24 cellular contexts compared by ENCODE assay signal in genomic region chr10:75303045-75303777, GRCh38.
"Had no signal": no experiment of that assay in that cellular context is flagged by ENCODE, and none has a peak within 500 bp of the region (broad histone marks: within the 10 kb centered on the region; RNA-seq: fewer than 3 reads in every experiment).

No MANE protein-coding gene starts in this region.

- H3K4me3 ChIP-seq: heart right ventricle, left ventricle myocardium inferior, lower lobe of right lung, ovary, right lobe of liver, thoracic aorta, tibial nerve, upper lobe of left lung had no signal

- H3K4me1 Mint-ChIP-seq: natural killer cell; stimulated activated naive B cell treated with anti-CD40 and anti-IgM and Interleukin-4, amounts not matched to agents 10 μg/mL and 1 μg/mL and 100 μg/mL, for 72 hours had no signal

- ATAC-seq: effector memory CD8-positive, alpha-beta T cell; foreskin keratinocyte; heart right ventricle; lower lobe of right lung; natural killer cell; stimulated activated naive B cell treated with anti-CD40 and anti-IgM and Interleukin-4, amounts not matched to agents 10 μg/mL and 1 μg/mL and 100 μg/mL, for 72 hours had no signal

- H3K27ac Mint-ChIP-seq: effector memory CD8-positive, alpha-beta T cell; natural killer cell; stimulated activated naive B cell treated with anti-CD40 and anti-IgM and Interleukin-4, amounts not matched to agents 10 μg/mL and 1 μg/mL and 100 μg/mL, for 72 hours; stimulated activated naive CD8-positive, alpha-beta T cell treated with anti-CD3 and anti-CD28 coated beads, Interleukin-15, Interleukin-2, amounts not matched to agents 100 ng/mL and 50 ng/mL, for 24 hours had no signal

- H3K4me1 ChIP-seq: foreskin keratinocyte, heart right ventricle, left ventricle myocardium inferior, lower lobe of right lung, right lobe of liver, tibial nerve, upper lobe of left lung had no signal

- H3K27ac ChIP-seq: foreskin keratinocyte, heart right ventricle, left ventricle myocardium inferior, lower lobe of right lung, ovary, right lobe of liver, thoracic aorta, tibial nerve, upper lobe of left lung had no signal

- H3K27me3 ChIP-seq: foreskin keratinocyte, heart right ventricle, ovary, right lobe of liver, tibial nerve, upper lobe of left lung had no signal

- H3K9me3 Mint-ChIP-seq: natural killer cell had no signal

- H3K36me3 Mint-ChIP-seq: stimulated activated naive B cell treated with anti-CD40 and anti-IgM and Interleukin-4, amounts not matched to agents 10 μg/mL and 1 μg/mL and 100 μg/mL, for 72 hours had no signal

- DNase-seq: cortex of kidney; effector memory CD8-positive, alpha-beta T cell; foreskin keratinocyte; glutamatergic neuron; heart right ventricle; hippocampal formation; left cardiac atrium; left ventricle myocardium inferior; lower lobe of right lung; natural killer cell; occipital lobe; ovary; right lobe of liver; small intestine; stimulated activated CD4-positive, alpha-beta T cell treated with anti-CD3 and anti-CD28 coated beads, Interleukin-15, amount 100 ng/mL, for 24 hours; stimulated activated CD4-positive, alpha-beta T cell treated with anti-CD3 and anti-CD28 coated beads, Interleukin-2, amount 100 ng/mL, for 48 hours; stimulated activated naive B cell treated with anti-CD40 and anti-IgM and Interleukin-4, amounts not matched to agents 10 μg/mL and 1 μg/mL and 100 μg/mL, for 72 hours; upper lobe of left lung had no signal

- FAIRE-seq: endometrium, islet of Langerhans, small intestine, urothelium cell line had no signal

- H3K4me3 Mint-ChIP-seq: effector memory CD8-positive, alpha-beta T cell; natural killer cell; stimulated activated naive B cell treated with anti-CD40 and anti-IgM and Interleukin-4, amounts not matched to agents 10 μg/mL and 1 μg/mL and 100 μg/mL, for 72 hours; stimulated activated naive CD8-positive, alpha-beta T cell treated with anti-CD3 and anti-CD28 coated beads, Interleukin-15, Interleukin-2, amounts not matched to agents 100 ng/mL and 50 ng/mL, for 24 hours had no signal

- H3K36me3 ChIP-seq: heart right ventricle, left ventricle myocardium inferior, lower lobe of right lung, ovary, right lobe of liver, thoracic aorta, tibial nerve, upper lobe of left lung had no signal

- H3K9me3 ChIP-seq: lower lobe of right lung, ovary, right lobe of liver, thoracic aorta, upper lobe of left lung had no signal
